16 cellular contexts compared by ENCODE assay signal in the genomic region with DNA sequence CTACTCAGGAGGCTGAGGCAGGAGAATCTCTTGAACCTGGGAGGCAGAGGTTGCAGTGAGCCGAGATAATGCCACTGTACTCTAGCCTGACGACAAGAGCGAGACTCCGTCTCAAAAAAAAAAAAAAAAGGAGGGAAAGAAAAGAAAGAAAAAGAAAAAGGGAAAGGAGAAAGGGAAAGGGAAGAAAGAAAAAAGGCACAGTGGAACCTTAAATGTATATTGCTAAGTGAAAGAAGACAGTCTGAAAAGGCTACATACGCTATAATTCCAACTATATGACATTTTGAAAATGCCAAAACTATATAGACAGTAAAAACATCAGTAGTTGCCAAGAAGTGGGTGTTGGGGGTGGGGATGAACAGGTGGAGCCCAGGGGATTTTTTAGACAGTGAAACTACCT. TPM values are rescaled to one million over a fixed set of nuclear protein-coding genes. Genes with fewer than 3 reads are reported as not detected.
DNase-seq lines count a peak whose midpoint lies in the region; ATAC-seq and TF ChIP-seq lines count a peak whose summit lies in the region.
"Had no signal": no experiment of that assay in that cellular context is flagged by ENCODE, and none has a peak within 500 bp of the region (broad histone marks: within the 10 kb centered on the region; RNA-seq: fewer than 3 reads in every experiment).

No MANE protein-coding gene starts in this region.

- peaks cover 86% of the 10 kb centered on the region for H3K36me3 Mint-ChIP-seq in activated T-cell treated with anti-CD3 and anti-CD28 coated beads, Interleukin-2, amount 50 U/mL, for 24 hours (ENCODE audit: low read depth)
- H3K36me3 Mint-ChIP-seq in activated T-cell treated with anti-CD3 and anti-CD28 coated beads, Interleukin-2, amount 50 U/mL, for 4 hours (ENCODE audit: insufficient read depth), result peaks cover 38% of the 10 kb centered on the region
- H3K36me3 Mint-ChIP-seq in activated naive CD8-positive, alpha-beta T cell treated with anti-CD3 and anti-CD28 coated beads, Interleukin-2, amount 50 U/mL, for 24 hours (ENCODE audit: low read depth), result peaks cover 50% of the 10 kb centered on the region
- peaks cover 29 to 36% of the 10 kb centered on the region in 2 donors for H3K36me3 Mint-ChIP-seq in stimulated activated naive B cell treated with anti-CD40 and anti-IgM and Interleukin-4, amounts not matched to agents 10 μg/mL and 1 μg/mL and 100 μg/mL, for 72 hours
- H3K36me3 Mint-ChIP-seq in naive thymus-derived CD4-positive, alpha-beta T cell, result peaks cover 10 to 48% (median 29%) of the 10 kb centered on the region in 5 donors

- H3K27ac Mint-ChIP-seq in activated T-cell treated with anti-CD3 and anti-CD28 coated beads, Interleukin-2, amount 50 U/mL, for 24 hours, result peak overlapping the region; percentile 16
- H3K27ac Mint-ChIP-seq in activated naive CD8-positive, alpha-beta T cell treated with anti-CD3 and anti-CD28 coated beads, Interleukin-2, amount 50 U/mL, for 24 hours, result peak overlapping the region; percentile 38
- H3K27ac Mint-ChIP-seq in stimulated activated naive B cell treated with anti-CD40 and anti-IgM and Interleukin-4, amounts not matched to agents 10 μg/mL and 1 μg/mL and 100 μg/mL, for 72 hours, result peak overlapping the region; percentile 15
- peak overlapping the region in 1 of 9 donors; percentile 18 for H3K27ac Mint-ChIP-seq in naive thymus-derived CD4-positive, alpha-beta T cell
- H3K27ac Mint-ChIP-seq: CD4-positive, alpha-beta T cell had no signal

- H3K27ac ChIP-seq in HEK293 (ENCODE audit: extremely low read depth, low read depth, low read length), result no peak overlapping the region
- no peak overlapping the region for H3K27ac ChIP-seq in naive thymus-derived CD4-positive, alpha-beta T cell (ENCODE audit: low read depth, low read length)
- H3K27ac ChIP-seq: BLaER1 treated with 17β-estradiol and CSF1 and Interleukin-3, amounts not matched to agents 10 nM and 100 nM had no signal

- H3K9me3 ChIP-seq in HEK293 (ENCODE audit: control insufficient read depth, insufficient read depth, low read depth, low read length), result no peaks in the 10 kb centered on the region
- H3K9me3 ChIP-seq in naive thymus-derived CD4-positive, alpha-beta T cell (ENCODE audit: control insufficient read depth in 2 of 3, low read length in 3 of 3), result no peaks in the 10 kb centered on the region
- H3K9me3 ChIP-seq: BLaER1 treated with 17β-estradiol and CSF1 and Interleukin-3, amounts not matched to agents 10 nM and 100 nM had no signal

- H3K4me3 ChIP-seq in HEK293 (ENCODE audit: low read depth, low read length), result no peak overlapping the region
- no peak overlapping the region for H3K4me3 ChIP-seq in naive thymus-derived CD4-positive, alpha-beta T cell (ENCODE audit: low read length)
- H3K4me3 ChIP-seq: BLaER1 treated with 17β-estradiol and CSF1 and Interleukin-3, amounts not matched to agents 10 nM and 100 nM had no signal

- DNase-seq in activated T-cell treated with anti-CD3 and anti-CD28 coated beads, Interleukin-2, amount 50 U/mL, for 24 hours, result no peak
- DNase-seq in activated T-cell treated with anti-CD3 and anti-CD28 coated beads, Interleukin-2, amount 50 U/mL, for 4 hours, result no peak
- no peak for DNase-seq in activated naive CD8-positive, alpha-beta T cell treated with anti-CD3 and anti-CD28 coated beads, Interleukin-2, amount 50 U/mL, for 24 hours
- no peak for DNase-seq in stimulated activated naive B cell treated with anti-CD40 and anti-IgM and Interleukin-4, amounts not matched to agents 10 μg/mL and 1 μg/mL and 100 μg/mL, for 72 hours
- no peak for DNase-seq in naive thymus-derived CD4-positive, alpha-beta T cell
- DNase-seq: 8988T; ACHN; Calu3; CD4-positive, alpha-beta T cell; DMS 273 treated with DMSO at 0.1 percent for 48 hours; HCEC 1CT; IMR-90 had no signal

- H3K4me1 ChIP-seq in HEK293 (ENCODE audit: control insufficient read depth, insufficient read depth, low read length), result no peaks in the 10 kb centered on the region
- no peaks in the 10 kb centered on the region for H3K4me1 ChIP-seq in naive thymus-derived CD4-positive, alpha-beta T cell (ENCODE audit: control insufficient read depth in 2 of 2, insufficient read depth in 2 of 2, low read length in 2 of 2)
- H3K4me1 ChIP-seq: BLaER1 treated with 17β-estradiol and CSF1 and Interleukin-3, amounts not matched to agents 10 nM and 100 nM had no signal

- H3K4me3 Mint-ChIP-seq in activated T-cell treated with anti-CD3 and anti-CD28 coated beads, Interleukin-2, amount 50 U/mL, for 24 hours, result no peak overlapping the region
- H3K4me3 Mint-ChIP-seq in activated T-cell treated with anti-CD3 and anti-CD28 coated beads, Interleukin-2, amount 50 U/mL, for 4 hours, result no peak overlapping the region
- H3K4me3 Mint-ChIP-seq in activated naive CD8-positive, alpha-beta T cell treated with anti-CD3 and anti-CD28 coated beads, Interleukin-2, amount 50 U/mL, for 24 hours, result no peak overlapping the region
- H3K4me3 Mint-ChIP-seq in stimulated activated naive B cell treated with anti-CD40 and anti-IgM and Interleukin-4, amounts not matched to agents 10 μg/mL and 1 μg/mL and 100 μg/mL, for 72 hours, result peak overlapping the region in 1 of 2 donors; percentile 50
- no peak overlapping the region for H3K4me3 Mint-ChIP-seq in naive thymus-derived CD4-positive, alpha-beta T cell
- H3K4me3 Mint-ChIP-seq: CD4-positive, alpha-beta T cell had no signal

- no peak for TF ChIP-seq CTCF in HEK293 (tag by site-specific recombination; IDR thresholded peaks at IDR 0.05)

- no peaks in the 10 kb centered on the region for H3K27me3 ChIP-seq in naive thymus-derived CD4-positive, alpha-beta T cell (ENCODE audit: control insufficient read depth in 2 of 2, insufficient read depth in 2 of 2, low read length in 2 of 2)
- H3K27me3 ChIP-seq: BLaER1 treated with 17β-estradiol and CSF1 and Interleukin-3, amounts not matched to agents 10 nM and 100 nM had no signal

- peaks cover 18% of the 10 kb centered on the region for H3K4me1 Mint-ChIP-seq in activated T-cell treated with anti-CD3 and anti-CD28 coated beads, Interleukin-2, amount 50 U/mL, for 24 hours (ENCODE audit: low read depth)
- peaks cover 8% of the 10 kb centered on the region for H3K4me1 Mint-ChIP-seq in activated T-cell treated with anti-CD3 and anti-CD28 coated beads, Interleukin-2, amount 50 U/mL, for 4 hours (ENCODE audit: low read depth)
- H3K4me1 Mint-ChIP-seq in activated naive CD8-positive, alpha-beta T cell treated with anti-CD3 and anti-CD28 coated beads, Interleukin-2, amount 50 U/mL, for 24 hours, result peaks cover 22% of the 10 kb centered on the region
- H3K4me1 Mint-ChIP-seq in stimulated activated naive B cell treated with anti-CD40 and anti-IgM and Interleukin-4, amounts not matched to agents 10 μg/mL and 1 μg/mL and 100 μg/mL, for 72 hours, result peaks cover 13 to 17% of the 10 kb centered on the region in 2 donors
- H3K4me1 Mint-ChIP-seq in naive thymus-derived CD4-positive, alpha-beta T cell, result peaks cover 4 to 11% (median 8%) of the 10 kb centered on the region in 7 donors

- no peaks in the 10 kb centered on the region for H3K27me3 Mint-ChIP-seq in activated T-cell treated with anti-CD3 and anti-CD28 coated beads, Interleukin-2, amount 50 U/mL, for 24 hours
- no peaks in the 10 kb centered on the region for H3K27me3 Mint-ChIP-seq in activated T-cell treated with anti-CD3 and anti-CD28 coated beads, Interleukin-2, amount 50 U/mL, for 4 hours (ENCODE audit: low read depth)
- H3K27me3 Mint-ChIP-seq in activated naive CD8-positive, alpha-beta T cell treated with anti-CD3 and anti-CD28 coated beads, Interleukin-2, amount 50 U/mL, for 24 hours, result no peaks in the 10 kb centered on the region
- H3K27me3 Mint-ChIP-seq in stimulated activated naive B cell treated with anti-CD40 and anti-IgM and Interleukin-4, amounts not matched to agents 10 μg/mL and 1 μg/mL and 100 μg/mL, for 72 hours, result no peaks in the 10 kb centered on the region
- no peaks in the 10 kb centered on the region for H3K27me3 Mint-ChIP-seq in naive thymus-derived CD4-positive, alpha-beta T cell
- H3K27me3 Mint-ChIP-seq: CD4-positive, alpha-beta T cell had no signal

- no peaks in the 10 kb centered on the region for H3K9me3 Mint-ChIP-seq in activated T-cell treated with anti-CD3 and anti-CD28 coated beads, Interleukin-2, amount 50 U/mL, for 24 hours
- no peaks in the 10 kb centered on the region for H3K9me3 Mint-ChIP-seq in activated T-cell treated with anti-CD3 and anti-CD28 coated beads, Interleukin-2, amount 50 U/mL, for 4 hours
- H3K9me3 Mint-ChIP-seq in activated naive CD8-positive, alpha-beta T cell treated with anti-CD3 and anti-CD28 coated beads, Interleukin-2, amount 50 U/mL, for 24 hours, result no peaks in the 10 kb centered on the region
- no peaks in the 10 kb centered on the region for H3K9me3 Mint-ChIP-seq in stimulated activated naive B cell treated with anti-CD40 and anti-IgM and Interleukin-4, amounts not matched to agents 10 μg/mL and 1 μg/mL and 100 μg/mL, for 72 hours
- H3K9me3 Mint-ChIP-seq in naive thymus-derived CD4-positive, alpha-beta T cell, result no peaks in the 10 kb centered on the region
- H3K9me3 Mint-ChIP-seq: CD4-positive, alpha-beta T cell had no signal

- intact Hi-C loops in naive thymus-derived CD4-positive, alpha-beta T cell (cut with micrococcal nuclease), result no loop called here

- ATAC-seq in activated T-cell treated with anti-CD3 and anti-CD28 coated beads, Interleukin-2, amount 50 U/mL, for 4 hours, result no peak
- no peak for ATAC-seq in activated naive CD8-positive, alpha-beta T cell treated with anti-CD3 and anti-CD28 coated beads, Interleukin-2, amount 50 U/mL, for 24 hours
- ATAC-seq in stimulated activated naive B cell treated with anti-CD40 and anti-IgM and Interleukin-4, amounts not matched to agents 10 μg/mL and 1 μg/mL and 100 μg/mL, for 72 hours (replicated peaks), result peak; percentile 43 to 63
- ATAC-seq in HG03520 (IDR thresholded peaks at IDR 0.05; ENCODE audit: unreplicated experiment), result no peak
- ATAC-seq in naive thymus-derived CD4-positive, alpha-beta T cell, result no peak

- CTCF ChIA-PET in HEK293 (lab: Yijun Ruan, JAX), result interaction anchor here (0.7 kb wide), 1 partner anchor 501 kb away, joined by 3 read pairs; no protein-coding TSS in a partner anchor
- CTCF ChIA-PET in naive thymus-derived CD4-positive, alpha-beta T cell (lab: Charles Lee), result no interaction called here

- H3K36me3 ChIP-seq in HEK293 (ENCODE audit: control insufficient read depth in 2 of 2, insufficient read depth in 1 of 2, low read length in 2 of 2), result peaks cover 89 to 90% of the 10 kb centered on the region in 2 experiments
- peaks cover 5 to 83% (median 33%) of the 10 kb centered on the region in 3 experiments for H3K36me3 ChIP-seq in naive thymus-derived CD4-positive, alpha-beta T cell (ENCODE audit: control insufficient read depth in 2 of 3, insufficient read depth in 3 of 3, low read length in 3 of 3)

- POLR2A ChIA-PET in HEK293 (lab: Yijun Ruan, JAX), result interaction anchor here (0.7 kb wide), 1 partner anchor 18 kb away, joined by 5 read pairs; no protein-coding TSS in a partner anchor
- POLR2A ChIA-PET in naive thymus-derived CD4-positive, alpha-beta T cell (lab: Charles Lee), result no interaction called here

RNA-seq across cellular contexts. Expression of a gene that starts 16.2 kb away (rescaled TPM):
- 10 to 100 TPM; 19.7 to 22.2 (median 21.9) TPM for total RNA-seq in activated T-cell treated with anti-CD3 and anti-CD28 coated beads, Interleukin-2, amount 50 U/mL, for 4 hours
- total RNA-seq in naive thymus-derived CD4-positive, alpha-beta T cell, result 10 to 100 TPM; 21.0 to 42.9 (median 35.7) TPM
- 10 to 100 TPM; 15.3 to 16.3 TPM for polyA plus RNA-seq in naive thymus-derived CD4-positive, alpha-beta T cell

RNA-seq across cellular contexts. Expression of a gene that starts 36.5 kb away (rescaled TPM):
- 10 to 100 TPM; 12.0 to 15.6 (median 12.0) TPM for total RNA-seq in activated T-cell treated with anti-CD3 and anti-CD28 coated beads, Interleukin-2, amount 50 U/mL, for 4 hours
- total RNA-seq in naive thymus-derived CD4-positive, alpha-beta T cell, result 10 to 100 TPM; 14.4 to 27.3 (median 19.9) TPM
- polyA plus RNA-seq in naive thymus-derived CD4-positive, alpha-beta T cell, result 10 to 100 TPM; 24.6 to 25.4 TPM

RNA-seq across cellular contexts. Expression of a gene that starts 44.8 kb away (rescaled TPM):
- total RNA-seq in activated T-cell treated with anti-CD3 and anti-CD28 coated beads, Interleukin-2, amount 50 U/mL, for 4 hours, result 10 to 100 TPM; 22.2 to 51.5 (median 42.5) TPM
- 10 to 100 TPM; 30.1 to 85.6 (median 74.1) TPM for total RNA-seq in naive thymus-derived CD4-positive, alpha-beta T cell
- 1 to 10 TPM; 1.8 to 2.3 TPM for polyA plus RNA-seq in naive thymus-derived CD4-positive, alpha-beta T cell
- total RNA-seq: HT-29 had no signal

Comparison
In these comparisons a context has a peak if more than half of its experiments do, and no peak if none do; other contexts are left out.
1. ATAC-seq: peak in stimulated activated naive B cell treated with anti-CD40 and anti-IgM and Interleukin-4, amounts not matched to agents 10 μg/mL and 1 μg/mL and 100 μg/mL, for 72 hours (2 of 2); none in activated T-cell treated with anti-CD3 and anti-CD28 coated beads, Interleukin-2, amount 50 U/mL, for 4 hours (0 of 2), activated naive CD8-positive, alpha-beta T cell treated with anti-CD3 and anti-CD28 coated beads, Interleukin-2, amount 50 U/mL, for 24 hours (single experiment), HG03520 (single experiment) and naive thymus-derived CD4-positive, alpha-beta T cell (single experiment).